In genomic region chr4:71677568-71677967, GRCh38 we compare ENCODE assay signal across 1 cellular context.
TF ChIP-seq lines count a peak whose summit lies in the region.

No MANE protein-coding gene starts in this region.

TF ChIP-seq in K562, 482 proteins besides CTCF, POLR2A, EP300 and RAD21:
- TF ChIP-seq ZMIZ1 (IDR thresholded peaks at IDR 0.05; ENCODE audit: low read depth in 2 of 2, low read length in 2 of 2) (no peak), ETS1 (conservative IDR thresholded peaks at IDR 0.05; ENCODE audit: control insufficient read depth, low read depth, low read length) (no peak), CBX8 (IDR thresholded peaks at IDR 0.05; ENCODE audit: borderline replicate concordance, extremely low read depth, low read depth, low read length, poor library complexity, severe bottlenecking) (no peak), RHOXF2B (CRISPR knock-in tag; conservative IDR thresholded peaks at IDR 0.05) (no peak), KAT2B (IDR thresholded peaks at IDR 0.05; ENCODE audit: low read depth, low read length) (no peak), XRCC4 (IDR thresholded peaks at IDR 0.05; ENCODE audit: extremely low read depth, insufficient read depth, insufficient read length) (no peak), NFATC3 (IDR thresholded peaks at IDR 0.05) (no peak), EHMT2 (IDR thresholded peaks at IDR 0.05) (no peak), POLR2AphosphoS2 (IDR thresholded peaks at IDR 0.05; ENCODE audit: low read length) (no peak), ZZZ3 (IDR thresholded peaks at IDR 0.05) (no peak), KAT8 (IDR thresholded peaks at IDR 0.05; ENCODE audit: low read depth) (no peak)
- TF ChIP-seq, protein P1, sequence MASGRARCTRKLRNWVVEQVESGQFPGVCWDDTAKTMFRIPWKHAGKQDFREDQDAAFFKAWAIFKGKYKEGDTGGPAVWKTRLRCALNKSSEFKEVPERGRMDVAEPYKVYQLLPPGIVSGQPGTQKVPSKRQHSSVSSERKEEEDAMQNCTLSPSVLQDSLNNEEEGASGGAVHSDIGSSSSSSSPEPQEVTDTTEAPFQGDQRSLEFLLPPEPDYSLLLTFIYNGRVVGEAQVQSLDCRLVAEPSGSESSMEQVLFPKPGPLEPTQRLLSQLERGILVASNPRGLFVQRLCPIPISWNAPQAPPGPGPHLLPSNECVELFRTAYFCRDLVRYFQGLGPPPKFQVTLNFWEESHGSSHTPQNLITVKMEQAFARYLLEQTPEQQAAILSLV (tag; IDR thresholded peaks at IDR 0.05): no peak
- TF ChIP-seq, protein P2, sequence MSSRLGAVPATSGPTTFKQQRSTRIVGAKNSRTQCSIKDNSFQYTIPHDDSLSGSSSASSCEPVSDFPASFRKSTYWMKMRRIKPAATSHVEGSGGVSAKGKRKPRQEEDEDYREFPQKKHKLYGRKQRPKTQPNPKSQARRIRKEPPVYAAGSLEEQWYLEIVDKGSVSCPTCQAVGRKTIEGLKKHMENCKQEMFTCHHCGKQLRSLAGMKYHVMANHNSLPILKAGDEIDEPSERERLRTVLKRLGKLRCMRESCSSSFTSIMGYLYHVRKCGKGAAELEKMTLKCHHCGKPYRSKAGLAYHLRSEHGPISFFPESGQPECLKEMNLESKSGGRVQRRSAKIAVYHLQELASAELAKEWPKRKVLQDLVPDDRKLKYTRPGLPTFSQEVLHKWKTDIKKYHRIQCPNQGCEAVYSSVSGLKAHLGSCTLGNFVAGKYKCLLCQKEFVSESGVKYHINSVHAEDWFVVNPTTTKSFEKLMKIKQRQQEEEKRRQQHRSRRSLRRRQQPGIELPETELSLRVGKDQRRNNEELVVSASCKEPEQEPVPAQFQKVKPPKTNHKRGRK (tag; IDR thresholded peaks at IDR 0.05): no peak
- TF ChIP-seq, protein P3, sequence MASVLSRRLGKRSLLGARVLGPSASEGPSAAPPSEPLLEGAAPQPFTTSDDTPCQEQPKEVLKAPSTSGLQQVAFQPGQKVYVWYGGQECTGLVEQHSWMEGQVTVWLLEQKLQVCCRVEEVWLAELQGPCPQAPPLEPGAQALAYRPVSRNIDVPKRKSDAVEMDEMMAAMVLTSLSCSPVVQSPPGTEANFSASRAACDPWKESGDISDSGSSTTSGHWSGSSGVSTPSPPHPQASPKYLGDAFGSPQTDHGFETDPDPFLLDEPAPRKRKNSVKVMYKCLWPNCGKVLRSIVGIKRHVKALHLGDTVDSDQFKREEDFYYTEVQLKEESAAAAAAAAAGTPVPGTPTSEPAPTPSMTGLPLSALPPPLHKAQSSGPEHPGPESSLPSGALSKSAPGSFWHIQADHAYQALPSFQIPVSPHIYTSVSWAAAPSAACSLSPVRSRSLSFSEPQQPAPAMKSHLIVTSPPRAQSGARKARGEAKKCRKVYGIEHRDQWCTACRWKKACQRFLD (CRISPR knock-in tag; IDR thresholded peaks at IDR 0.05): no peak
- TF ChIP-seq, protein P4, sequence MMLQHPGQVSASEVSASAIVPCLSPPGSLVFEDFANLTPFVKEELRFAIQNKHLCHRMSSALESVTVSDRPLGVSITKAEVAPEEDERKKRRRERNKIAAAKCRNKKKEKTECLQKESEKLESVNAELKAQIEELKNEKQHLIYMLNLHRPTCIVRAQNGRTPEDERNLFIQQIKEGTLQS (IDR thresholded peaks at IDR 0.05): no peak
- TF ChIP-seq, protein P4 (CRISPR knock-in tag; conservative IDR thresholded peaks at IDR 0.05): no peak
